Comparison of ENCODE assay signal across 9 cellular contexts in genomic region chr4:40916880-40917279, GRCh38.
DNase-seq lines count a peak whose midpoint lies in the region; ATAC-seq, FAIRE-seq and TF ChIP-seq lines count a peak whose summit lies in the region.
"Had no signal": no experiment of that assay in that cellular context is flagged by ENCODE, and none has a peak within 500 bp of the region (broad histone marks: within the 10 kb centered on the region; RNA-seq: fewer than 3 reads in every experiment).

No MANE protein-coding gene starts in this region.

- H3K9me3 ChIP-seq in WERI-Rb-1 (ENCODE audit: severe bottlenecking) (no peaks in the 10 kb centered on the region), smooth muscle cell (replicated peaks; ENCODE audit: low read depth) (no peaks in the 10 kb centered on the region)

- H3K36me3 Mint-ChIP-seq in CD14-positive monocyte = no peaks in the 10 kb centered on the region

- no peaks in the 10 kb centered on the region for H4K20me1 ChIP-seq in smooth muscle cell (ENCODE audit: low read depth)

- TF ChIP-seq CTCF in CD14-positive monocyte (IDR thresholded peaks at IDR 0.05) (peak; percentile 33), WERI-Rb-1 (IDR thresholded peaks at IDR 0.05; ENCODE audit: low read depth, low read length) (peak; percentile 89), fibroblast of pulmonary artery (IDR thresholded peaks at IDR 0.05; ENCODE audit: low read length, missing control alignments) (peak; percentile 35), smooth muscle cell (IDR thresholded peaks at IDR 0.05; ENCODE audit: borderline replicate concordance, insufficient read depth, poor library complexity, severe bottlenecking) (peak; percentile 21), D721Med (IDR thresholded peaks at IDR 0.05; ENCODE audit: insufficient read depth, missing control alignments) (no peak)

- ATAC-seq in HG03521 (IDR thresholded peaks at IDR 0.05; ENCODE audit: unreplicated experiment) = peak; percentile 61
- ATAC-seq in HG03045 (IDR thresholded peaks at IDR 0.05; ENCODE audit: unreplicated experiment) = no peak

- H3K27me3 ChIP-seq in WERI-Rb-1 (ENCODE audit: insufficient read depth, low read depth, severe bottlenecking) (no peaks in the 10 kb centered on the region), smooth muscle cell (ENCODE audit: low read depth) (no peaks in the 10 kb centered on the region)

- peaks cover 13% of the 10 kb centered on the region for H3K4me1 ChIP-seq in smooth muscle cell (ENCODE audit: low read depth)

- H3F3A ChIP-seq in smooth muscle cell (ENCODE audit: low read depth) = peaks cover 20% of the 10 kb centered on the region

- H3K27ac ChIP-seq in WERI-Rb-1 = no peak overlapping the region
- H3K27ac ChIP-seq in smooth muscle cell (ENCODE audit: low read depth) = peak overlapping the region; percentile 86

- intact Hi-C loops in CD14-positive monocyte (cut with micrococcal nuclease) = no loop called here

- WGBS in smooth muscle cell (ENCODE audit: low lambda C conversion rate) = 66% methylated on average over 5 of the region's 5 CpGs

- H3K4me3 Mint-ChIP-seq in CD14-positive monocyte = no peak overlapping the region

- H3K79me2 ChIP-seq in smooth muscle cell (ENCODE audit: low read depth) = no peaks in the 10 kb centered on the region

- H3K27me3 Mint-ChIP-seq in CD14-positive monocyte (ENCODE audit: low read depth in 3 of 3) = peaks cover 0 to 3% (median 1%) of the 10 kb centered on the region in 3 donors

- H3K36me3 ChIP-seq in WERI-Rb-1 (no peaks in the 10 kb centered on the region), smooth muscle cell (ENCODE audit: low read depth) (no peaks in the 10 kb centered on the region)

- peak overlapping the region; percentile 41 for H3K4me2 ChIP-seq in smooth muscle cell

- H3K4me3 ChIP-seq in WERI-Rb-1 (ENCODE audit: low read depth, low read length) (no peak overlapping the region), fibroblast of pulmonary artery (replicated peaks; ENCODE audit: low read depth, low read length) (no peak overlapping the region), smooth muscle cell (no peak overlapping the region)

- FAIRE-seq in D721Med (lab: Jason Lieb, UNC) = no peak

- H3K4me1 Mint-ChIP-seq in CD14-positive monocyte = peaks cover 19% of the 10 kb centered on the region
- H3K4me1 Mint-ChIP-seq: IgD-negative memory B cell had no signal

- no peak overlapping the region for H3K9ac ChIP-seq in smooth muscle cell (ENCODE audit: low read depth)

- H3K9me3 Mint-ChIP-seq in CD14-positive monocyte = peaks cover 0 to 14% (median 7%) of the 10 kb centered on the region in 7 donors
- H3K9me3 Mint-ChIP-seq: IgD-negative memory B cell had no signal

- no peak for DNase-seq in CD14-positive monocyte (ENCODE audit: low spot score)
- DNase-seq in GM19240 (ENCODE audit: insufficient read length, low spot score) = peak; percentile 29
- peak; percentile 83 for DNase-seq in WERI-Rb-1
- peak; percentile 23 for DNase-seq in fibroblast of pulmonary artery (ENCODE audit: low read depth)
- DNase-seq in smooth muscle cell (lab: John Stamatoyannopoulos, UW; ENCODE audit: unreplicated experiment) = no peak
- DNase-seq in D721Med (ENCODE audit: insufficient read length, low spot score) = no peak

- H2AFZ ChIP-seq in smooth muscle cell (ENCODE audit: low read depth) = no peak overlapping the region

- H3K27ac Mint-ChIP-seq in CD14-positive monocyte = peak overlapping the region in 1 of 7 donors; percentile 13
- H3K27ac Mint-ChIP-seq: IgD-negative memory B cell had no signal

Comparison
In these comparisons a context has a peak if more than half of its experiments do, and no peak if none do; other contexts are left out.
1. DNase-seq: peak in GM19240 (single experiment), WERI-Rb-1 (single experiment) and fibroblast of pulmonary artery (single experiment); none in CD14-positive monocyte (single experiment), smooth muscle cell (single experiment) and D721Med (single experiment).